Comparison of ENCODE assay signal across 15 cellular contexts in the genomic region with DNA sequence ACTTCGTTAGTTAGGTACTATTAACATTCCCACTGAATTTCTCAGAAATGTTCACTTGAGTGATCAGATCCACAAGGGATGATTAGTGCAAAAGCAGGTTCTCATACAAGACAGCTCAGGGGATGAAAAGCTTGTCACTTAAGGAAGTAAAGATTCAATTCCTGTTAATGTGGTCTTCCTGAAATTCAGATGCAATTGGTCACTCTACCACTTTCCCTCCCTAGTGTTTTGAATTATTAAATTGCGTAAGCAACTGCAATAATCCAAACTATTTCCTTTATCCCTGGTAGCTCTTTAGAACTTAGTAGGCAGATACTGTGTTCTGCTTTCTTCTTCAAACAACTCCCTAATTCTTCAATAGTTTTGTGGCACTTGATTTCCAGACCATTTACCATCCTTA.
DNase-seq lines count a peak whose midpoint lies in the region; ATAC-seq and TF ChIP-seq lines count a peak whose summit lies in the region.
"Had no signal": no experiment of that assay in that cellular context is flagged by ENCODE, and none has a peak within 500 bp of the region (broad histone marks: within the 10 kb centered on the region; RNA-seq: fewer than 3 reads in every experiment).

No MANE protein-coding gene starts in this region.

- H3K4me3 Mint-ChIP-seq in activated CD8-positive, alpha-beta T cell treated with anti-CD3 and anti-CD28 coated beads, Interleukin-2, amount 10 ng/mL, durations not matched to agents 7 days and 5 days, result no peak overlapping the region
- H3K4me3 Mint-ChIP-seq: CD8-positive, alpha-beta memory T cell had no signal

- no peak for ATAC-seq in Right ventricle myocardium inferior
- ATAC-seq in activated CD8-positive, alpha-beta T cell treated with anti-CD3 and anti-CD28 coated beads, Interleukin-2, amount 10 ng/mL, durations not matched to agents 7 days and 5 days, result no peak

- POLR2A ChIA-PET in activated CD8-positive, alpha-beta T cell treated with anti-CD3 and anti-CD28 coated beads, Interleukin-2, amount 10 ng/mL, durations not matched to agents 7 days and 5 days (lab: Charles Lee), result no interaction called here

- intact Hi-C loops in Right ventricle myocardium inferior (cut with DNase I), result no loop called here

- H3K36me3 Mint-ChIP-seq in activated CD8-positive, alpha-beta T cell treated with anti-CD3 and anti-CD28 coated beads, Interleukin-2, amount 10 ng/mL, durations not matched to agents 7 days and 5 days (ENCODE audit: low read depth), result no peaks in the 10 kb centered on the region
- H3K36me3 Mint-ChIP-seq: CD8-positive, alpha-beta memory T cell had no signal

- no peak for TF ChIP-seq CTCF in fibroblast of mammary gland (conservative IDR thresholded peaks at IDR 0.05; ENCODE audit: control insufficient read depth, insufficient read depth, low read depth, low read length)
- TF ChIP-seq CTCF in GM13976 (IDR thresholded peaks at IDR 0.05; ENCODE audit: borderline replicate concordance, control extremely low read depth, extremely low read depth, insufficient read depth, missing control alignments), result no peak

- H3K9me3 Mint-ChIP-seq in activated CD8-positive, alpha-beta T cell treated with anti-CD3 and anti-CD28 coated beads, Interleukin-2, amount 10 ng/mL, durations not matched to agents 7 days and 5 days (ENCODE audit: insufficient read depth), result no peaks in the 10 kb centered on the region

- DNase-seq in ELR (ENCODE audit: low read depth) (peak; percentile 22), NCI-H226 (peak; percentile 36), fibroblast of mammary gland (ENCODE audit: low read depth) (peak; percentile 33), myocyte (ENCODE audit: low read depth) (peak; percentile 4), Right ventricle myocardium inferior (ENCODE audit: missing footprints) (no peak), GM13976 (ENCODE audit: low spot score) (no peak)
- DNase-seq in activated CD8-positive, alpha-beta T cell treated with anti-CD3 and anti-CD28 coated beads, Interleukin-2, amount 10 ng/mL, durations not matched to agents 7 days and 5 days, result no peak
- DNase-seq: CD8-positive, alpha-beta memory T cell; DMS53; H7; NCI-H1105; NCI-H2081; NCI-H2171 treated with DMSO at 0.1 percent for 48 hours; Right ventricle myocardium superior had no signal

- in situ Hi-C loops in GM13976 (cut with MboI; ENCODE audit: low sequenced_read_pairs, unreplicated experiment), result no loop called here

- no peaks in the 10 kb centered on the region for H3K4me1 Mint-ChIP-seq in activated CD8-positive, alpha-beta T cell treated with anti-CD3 and anti-CD28 coated beads, Interleukin-2, amount 10 ng/mL, durations not matched to agents 7 days and 5 days (ENCODE audit: low read depth)
- H3K4me1 Mint-ChIP-seq: CD8-positive, alpha-beta memory T cell had no signal

- no peak overlapping the region for H3K27ac Mint-ChIP-seq in activated CD8-positive, alpha-beta T cell treated with anti-CD3 and anti-CD28 coated beads, Interleukin-2, amount 10 ng/mL, durations not matched to agents 7 days and 5 days
- H3K27ac Mint-ChIP-seq: CD8-positive, alpha-beta memory T cell had no signal

- CTCF ChIA-PET in activated CD8-positive, alpha-beta T cell treated with anti-CD3 and anti-CD28 coated beads, Interleukin-2, amount 10 ng/mL, durations not matched to agents 7 days and 5 days (lab: Charles Lee), result no interaction called here

- no peaks in the 10 kb centered on the region for H3K27me3 Mint-ChIP-seq in activated CD8-positive, alpha-beta T cell treated with anti-CD3 and anti-CD28 coated beads, Interleukin-2, amount 10 ng/mL, durations not matched to agents 7 days and 5 days (ENCODE audit: low read depth)
- H3K27me3 Mint-ChIP-seq: CD8-positive, alpha-beta memory T cell had no signal

- H3K4me3 ChIP-seq in fibroblast of mammary gland (ENCODE audit: control insufficient read depth, low read depth, low read length), result no peak overlapping the region
- H3K4me3 ChIP-seq: BLaER1 treated with 17β-estradiol and CSF1 and Interleukin-3, amounts not matched to agents 10 nM and 100 nM had no signal

Comparison
In these comparisons a context has a peak if more than half of its experiments do, and no peak if none do; other contexts are left out.
1. DNase-seq: peak in ELR (single experiment), NCI-H226 (single experiment), fibroblast of mammary gland (single experiment) and myocyte (single experiment); none in Right ventricle myocardium inferior (single experiment), activated CD8-positive, alpha-beta T cell treated with anti-CD3 and anti-CD28 coated beads, Interleukin-2, amount 10 ng/mL, durations not matched to agents 7 days and 5 days (single experiment) and GM13976 (single experiment).